Comparison of ENCODE assay signal across 8 cellular contexts in genomic region chr6:166382933-166383816, GRCh38.
DNase-seq lines count a peak whose midpoint lies in the region; ATAC-seq and TF ChIP-seq lines count a peak whose summit lies in the region.

Gene MPC1, minus strand, starts transcription at chr6:166382940. Its CDS starts 64 bp downstream, at chr6:166382876.

- no peak; the same call in 1 of the 2 replicates for TF ChIP-seq CTCF in C4-2B (conservative IDR thresholded peaks at IDR 0.05)

- peak; percentile 98 for DNase-seq in NCI-H748 (lab: John Stamatoyannopoulos, UW; ENCODE audit: unreplicated experiment)
- DNase-seq in activated CD4-positive, alpha-beta T cell treated with anti-CD3 and anti-CD28 coated beads, Interleukin-2, amount 50 U/mL, for 1 hour, result peak; percentile 91
- DNase-seq in cortex of kidney (lab: John Stamatoyannopoulos, UW), result peak; percentile 48
- DNase-seq in left kidney (ENCODE audit: low read depth, low spot score), result peak; percentile 99
- peak; percentile 95 for DNase-seq in stimulated activated CD4-positive, alpha-beta T cell treated with anti-CD3 and anti-CD28 coated beads, Interleukin-1b, Interleukin-23, amount 100 ng/mL, for 48 hours

- H3K27ac ChIP-seq in C4-2B, result peak within 1 kb of the TSS; percentile 92

- ATAC-seq in GM19395 (IDR thresholded peaks at IDR 0.05; ENCODE audit: unreplicated experiment), result peak; percentile 87
- peak; percentile 79 for ATAC-seq in HG03558 (IDR thresholded peaks at IDR 0.05; ENCODE audit: extremely low read depth, unreplicated experiment)

Comparison
In these comparisons a context has a peak if more than half of its experiments do, and no peak if none do; other contexts are left out.
1. Peak in every context shown above with its lines: DNase-seq, ATAC-seq and H3K27ac ChIP-seq.
2. DNase-seq: peak in every context shown above with its lines; median percentile 99 in left kidney; 98 in NCI-H748; 95 in stimulated activated CD4-positive, alpha-beta T cell treated with anti-CD3 and anti-CD28 coated beads, Interleukin-1b, Interleukin-23, amount 100 ng/mL, for 48 hours; 91 in activated CD4-positive, alpha-beta T cell treated with anti-CD3 and anti-CD28 coated beads, Interleukin-2, amount 50 U/mL, for 1 hour; 48 in cortex of kidney.